17 cellular contexts compared by ENCODE assay signal in genomic region chr3:123431658-123432323, GRCh38. TPM values are rescaled to one million over a fixed set of nuclear protein-coding genes. Genes with fewer than 3 reads are reported as not detected.
DNase-seq lines count a peak whose midpoint lies in the region; ATAC-seq and TF ChIP-seq lines count a peak whose summit lies in the region.
"Had no signal": no experiment of that assay in that cellular context is flagged by ENCODE, and none has a peak within 500 bp of the region (broad histone marks: within the 10 kb centered on the region; RNA-seq: fewer than 3 reads in every experiment).

No MANE protein-coding gene starts in this region.

- peak; percentile 33 for ATAC-seq in body of pancreas
- ATAC-seq in HG02938 (IDR thresholded peaks at IDR 0.05; ENCODE audit: unreplicated experiment), result no peak
- no peak for ATAC-seq in HG03025 (IDR thresholded peaks at IDR 0.05; ENCODE audit: low FRiP score, unreplicated experiment)
- ATAC-seq: GM23338 had no signal

- in situ Hi-C loops in transverse colon (cut with MboI; ENCODE audit: low pct_ligation_motif_present in 1 of 4, low pct_unique_long_range_greater_than_20kb in 1 of 4, low sequenced_read_pairs in 3 of 4), result no loop called here

- WGBS in body of pancreas, 2 donors, result 42 to 46% methylated on average over 10 of the region's 10 CpGs
- 31 to 49% methylated on average over 4 to 10 of the region's 10 CpGs for WGBS in transverse colon (ENCODE audit: low coverage in 1 of 2), 2 donors

- no peaks in the 10 kb centered on the region for H3K9me3 ChIP-seq in body of pancreas
- H3K9me3 ChIP-seq in muscle layer of colon (ENCODE audit: low read length), result no peaks in the 10 kb centered on the region
- no peaks in the 10 kb centered on the region for H3K9me3 ChIP-seq in transverse colon
- H3K9me3 ChIP-seq: Caco-2, prostate gland had no signal

- no peak overlapping the region for H3K9ac ChIP-seq in muscle layer of colon (ENCODE audit: low read length)

- H3K27me3 ChIP-seq in body of pancreas (no peaks in the 10 kb centered on the region), muscle layer of colon (ENCODE audit: control insufficient read depth in 1 of 2, insufficient read depth in 2 of 2, low read length in 2 of 2) (no peaks in the 10 kb centered on the region), transverse colon (no peaks in the 10 kb centered on the region)

- no peak for TF ChIP-seq CTCF in body of pancreas (IDR thresholded peaks at IDR 0.05)
- TF ChIP-seq CTCF in transverse colon (IDR thresholded peaks at IDR 0.05), result no peak

- intact Hi-C loops in body of pancreas (cut with DNase I) (no loop called here), transverse colon (cut with DNase I; ENCODE audit: low total_unique reads) (no loop called here)

- no peaks in the 10 kb centered on the region for H3K36me3 ChIP-seq in body of pancreas (replicated peaks in 1 of 2; ENCODE audit: insufficient read depth in 1 of 2, low read depth in 2 of 2)
- no peaks in the 10 kb centered on the region for H3K36me3 ChIP-seq in muscle layer of colon (ENCODE audit: insufficient read depth, low read length)
- H3K36me3 ChIP-seq in transverse colon, result no peaks in the 10 kb centered on the region
- H3K36me3 ChIP-seq: prostate gland had no signal

- peak; percentile 16 for DNase-seq in NOMO-1 treated with DMSO at 0.1 percent for 48 hours (lab: John Stamatoyannopoulos, UW; ENCODE audit: unreplicated experiment)
- DNase-seq in NOMO-1 (lab: John Stamatoyannopoulos, UW; ENCODE audit: unreplicated experiment in 2 of 2), result no peak
- no peak for DNase-seq in body of pancreas
- peak; percentile 48 for DNase-seq in transverse colon
- DNase-seq in middle frontal gyrus (ENCODE audit: extremely low spot score, low spot score), result no peak
- DNase-seq: activated B cell treated with CpG ODN at 0.5 μM for 24 hours; activated naive CD4-positive, alpha-beta T cell treated with anti-CD3 and anti-CD28 coated beads, Interleukin-2, amount 10 ng/mL, durations not matched to agents 7 days and 5 days; Caco-2; endodermal cell; IMR-90; NCI-H1092 treated with DMSO at 0.1 percent for 48 hours; NCI-H345 had no signal

- no peak for TF ChIP-seq EP300 in transverse colon (IDR thresholded peaks at IDR 0.05; ENCODE audit: low read depth)

- H3K27ac ChIP-seq in body of pancreas, result peak overlapping the region; percentile 48 to 70 (median 60)
- peak overlapping the region; percentile 17 for H3K27ac ChIP-seq in muscle layer of colon (ENCODE audit: low read depth, low read length)
- peak overlapping the region; percentile 78 to 80 (median 79) for H3K27ac ChIP-seq in transverse colon

- H3K4me3 ChIP-seq in body of pancreas (no peak overlapping the region), muscle layer of colon (ENCODE audit: low read depth in 1 of 2, low read length in 2 of 2) (no peak overlapping the region), transverse colon (peak overlapping the region in 1 of 4 donors; percentile 10)
- H3K4me3 ChIP-seq: GM23338, prostate gland had no signal

- TF ChIP-seq POLR2A in body of pancreas (IDR thresholded peaks at IDR 0.05) (no peak), transverse colon (IDR thresholded peaks at IDR 0.05) (no peak)

- peaks cover 35% of the 10 kb centered on the region for H3K4me1 ChIP-seq in body of pancreas
- H3K4me1 ChIP-seq in muscle layer of colon (ENCODE audit: insufficient read depth, low read length), result peaks cover 41% of the 10 kb centered on the region
- peaks cover 11 to 39% (median 27%) of the 10 kb centered on the region in 4 donors for H3K4me1 ChIP-seq in transverse colon
- H3K4me1 ChIP-seq: Caco-2, prostate gland had no signal

RNA-seq across cellular contexts. Expression of gene ADCY5, which starts 17.1 kb away (rescaled TPM):
- 10 to 100 TPM; 10.6 to 18.8 TPM for total RNA-seq in body of pancreas
- total RNA-seq in transverse colon, result 10 to 100 TPM; 13.9 to 42.0 (median 28.6) TPM
- total RNA-seq: activated B cell treated with CpG ODN at 0.5 μM for 24 hours had no signal

Comparison
In these comparisons a context has a peak if more than half of its experiments do, and no peak if none do; other contexts are left out.
1. DNase-seq: peak in NOMO-1 treated with DMSO at 0.1 percent for 48 hours (single experiment) and transverse colon (single experiment); none in NOMO-1 (0 of 2), body of pancreas (0 of 4) and middle frontal gyrus (single experiment).
2. H3K27ac ChIP-seq: peak in every context shown above with its lines; median percentile 79 in transverse colon; 60 in body of pancreas; 17 in muscle layer of colon.